Comparison of ENCODE assay signal across 5 cellular contexts in genomic region chr16:26330654-26331053, GRCh38.
"Had no signal": no experiment of that assay in that cellular context is flagged by ENCODE, and none has a peak within 500 bp of the region (broad histone marks: within the 10 kb centered on the region; RNA-seq: fewer than 3 reads in every experiment).

No MANE protein-coding gene starts in this region.

- DNase-seq: KBM-7, KG1 had no signal

- FAIRE-seq: HTR-8/SVneo had no signal

- H3K27ac ChIP-seq: HL-60, KMS-11 had no signal

- H3K9ac ChIP-seq: KMS-11 had no signal

- H3K4me2 ChIP-seq: KMS-11 had no signal
